ENCODE assay signal across 8 cellular contexts in the genomic region with DNA sequence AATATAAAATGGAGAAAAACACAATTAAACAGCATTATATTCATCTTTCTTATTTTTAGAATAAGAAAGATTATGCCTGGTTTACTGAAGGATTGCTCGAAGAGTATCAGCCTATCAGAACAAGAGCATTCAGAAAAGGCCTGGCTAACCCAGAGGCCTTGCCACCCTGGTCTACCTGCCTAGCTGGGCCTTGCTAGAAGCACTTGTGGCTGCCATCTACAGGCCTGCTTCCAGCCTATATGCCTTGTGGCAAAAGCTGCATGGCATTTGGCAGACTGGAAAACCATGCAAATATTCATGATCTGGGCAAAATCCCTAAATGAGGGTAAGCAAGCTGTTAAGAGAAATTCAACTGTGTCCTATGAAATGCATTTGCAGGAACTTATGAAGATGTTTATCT. TPM values are rescaled to one million over a fixed set of nuclear protein-coding genes. Genes with fewer than 3 reads are reported as not detected.
DNase-seq lines count a peak whose midpoint lies in the region; ATAC-seq and TF ChIP-seq lines count a peak whose summit lies in the region.

No MANE protein-coding gene starts in this region.

- H3K4me3 ChIP-seq in brain microvascular endothelial cell (ENCODE audit: low read depth, low read length) (no peak overlapping the region), lung (no peak overlapping the region)

- no peaks in the 10 kb centered on the region for H3K27me3 ChIP-seq in brain microvascular endothelial cell (replicated peaks)
- H3K27me3 ChIP-seq in lung (ENCODE audit: control insufficient read depth, insufficient read depth), result no peaks in the 10 kb centered on the region

- H3K36me3 Mint-ChIP-seq in CD14-positive monocyte, result no peaks in the 10 kb centered on the region

- H3K27ac ChIP-seq in brain microvascular endothelial cell (no peak overlapping the region), lung (ENCODE audit: low read depth in 1 of 2, low read length in 1 of 2) (no peak overlapping the region)

- peaks cover 2 to 4% (median 3%) of the 10 kb centered on the region in 3 donors for H3K27me3 Mint-ChIP-seq in CD14-positive monocyte (ENCODE audit: low read depth in 3 of 3)

- peaks cover 2% of the 10 kb centered on the region for H3K4me1 Mint-ChIP-seq in CD14-positive monocyte

- DNase-seq in DMS53 (lab: John Stamatoyannopoulos, UW) (peak; percentile 42), DMS53 treated with DMSO at 0.1 percent for 48 hours (lab: John Stamatoyannopoulos, UW; ENCODE audit: unreplicated experiment) (no peak), brain microvascular endothelial cell (no peak), lung (ENCODE audit: low spot score) (peak; percentile 42), CD14-positive monocyte (ENCODE audit: low spot score) (no peak), dedifferentiated amniotic fluid mesenchymal stem cell (ENCODE audit: extremely low spot score) (no peak)

- H3K4me1 ChIP-seq in lung (ENCODE audit: control insufficient read depth in 2 of 2, insufficient read depth in 2 of 2, low read length in 2 of 2), result no peaks in the 10 kb centered on the region

- peak overlapping the region in 1 of 7 donors; percentile 61 for H3K27ac Mint-ChIP-seq in CD14-positive monocyte

- 58 to 64% methylated on average over 1 of the region's 1 CpG for WGBS in lung, 2 donors

- H3K9me3 ChIP-seq in lung (ENCODE audit: control insufficient read depth in 2 of 2, insufficient read depth in 1 of 2, low read length in 1 of 2), result no peaks in the 10 kb centered on the region

- peak; percentile 73 for ATAC-seq in lung (ENCODE audit: insufficient read depth, low FRiP score)
- ATAC-seq in HG03378 (IDR thresholded peaks at IDR 0.05; ENCODE audit: unreplicated experiment), result no peak

- H3K9me3 Mint-ChIP-seq in CD14-positive monocyte, result no peaks in the 10 kb centered on the region

- TF ChIP-seq CTCF in LNCAP (IDR thresholded peaks at IDR 0.05) (peak; percentile 57), brain microvascular endothelial cell (IDR thresholded peaks at IDR 0.05; ENCODE audit: low read depth, low read length, missing control alignments) (peak; percentile 38), lung (IDR thresholded peaks at IDR 0.05; ENCODE audit: control extremely low read depth, extremely low read depth) (no peak), CD14-positive monocyte (IDR thresholded peaks at IDR 0.05) (no peak)

- in situ Hi-C loops in brain microvascular endothelial cell (cut with HindIII; ENCODE audit: low pct_ligation_motif_present, low sequenced_read_pairs), result no loop called here

- H3K4me3 Mint-ChIP-seq in CD14-positive monocyte, result no peak overlapping the region

- intact Hi-C loops in CD14-positive monocyte (cut with micrococcal nuclease), result no loop called here

- H3K36me3 ChIP-seq in brain microvascular endothelial cell (replicated peaks) (no peaks in the 10 kb centered on the region), lung (ENCODE audit: control insufficient read depth in 2 of 2, insufficient read depth in 2 of 2, low read length in 2 of 2) (no peaks in the 10 kb centered on the region)

RNA-seq across cellular contexts. Expression of a gene that starts 9.3 kb away (rescaled TPM):
- total RNA-seq in lung, result 100 to 1,000 TPM; 114 to 202 TPM
- 10 to 100 TPM; 25.5 to 57.3 TPM for polyA plus RNA-seq in lung
- under 1 TPM; 0.19 to 0.21 TPM for polyA plus RNA-seq in CD14-positive monocyte

RNA-seq across cellular contexts. Expression of a gene that starts 29.0 kb away (rescaled TPM):
- 10 to 100 TPM; 40.2 to 54.2 TPM for total RNA-seq in lung
- polyA plus RNA-seq in lung (10 to 100 TPM in 1 of 2 donors, 1 to 10 TPM in 1; 8.8 to 17.8 TPM), CD14-positive monocyte (10 to 100 TPM; 18.1 to 26.5 TPM)

Comparison
In these comparisons a context has a peak if more than half of its experiments do, and no peak if none do; other contexts are left out.
1. DNase-seq: peak in DMS53 (single experiment) and lung (single experiment); none in DMS53 treated with DMSO at 0.1 percent for 48 hours (single experiment), brain microvascular endothelial cell (single experiment), CD14-positive monocyte (single experiment) and dedifferentiated amniotic fluid mesenchymal stem cell (single experiment).
2. CTCF ChIP-seq: peak in LNCAP (single experiment) and brain microvascular endothelial cell (single experiment); none in lung (single experiment) and CD14-positive monocyte (single experiment).
3. RNA of a gene that starts 9.3 kb away (polyA plus RNA-seq): 25.5 to 57.3 TPM in lung; 0.19 to 0.21 TPM in CD14-positive monocyte; every median in the first group is over 10 times any median in the second.